In the genomic region with DNA sequence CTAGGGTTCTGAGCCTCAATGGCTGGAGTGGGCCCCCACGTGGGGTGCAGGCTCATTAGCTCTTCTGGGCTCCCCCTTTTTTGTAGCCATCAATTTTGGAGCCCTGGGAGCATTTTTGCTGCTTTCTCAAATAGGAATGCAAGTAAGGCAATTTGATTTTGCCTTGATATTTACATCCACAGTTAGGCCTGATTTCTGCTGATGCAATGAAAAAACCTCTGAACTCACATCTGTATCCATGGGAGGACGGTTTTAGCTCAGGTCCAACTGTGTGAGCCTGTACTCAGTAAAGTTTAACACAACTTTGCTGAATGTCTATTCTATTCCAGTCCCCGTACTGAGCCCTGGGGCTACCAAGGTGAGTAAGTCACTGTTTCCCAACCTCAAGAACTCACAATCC, we compare ENCODE assay signal across 37 cellular contexts.
"Had no signal": no experiment of that assay in that cellular context is flagged by ENCODE, and none has a peak within 500 bp of the region (broad histone marks: within the 10 kb centered on the region; RNA-seq: fewer than 3 reads in every experiment).

No MANE protein-coding gene starts in this region.

- H3K27me3 ChIP-seq: adrenal gland, body of pancreas, brain microvascular endothelial cell, breast epithelium had no signal

- H3K36me3 ChIP-seq: adrenal gland, brain microvascular endothelial cell, breast epithelium had no signal

- H3K4me3 Mint-ChIP-seq: activated B cell treated with CpG ODN at 0.5 μM for 24 hours; activated CD4-positive, alpha-beta memory T cell treated with anti-CD3 and anti-CD28 coated beads for 36 hours; activated CD4-positive, alpha-beta T cell treated with anti-CD3 and anti-CD28 coated beads, Interleukin-2, amount 10 ng/mL, durations not matched to agents 24 days and 14 days; activated CD8-positive, alpha-beta T cell treated with anti-CD3 and anti-CD28 coated beads for 36 hours; activated naive CD4-positive, alpha-beta T cell treated with anti-CD3 and anti-CD28 coated beads for 36 hours; activated naive CD8-positive, alpha-beta T cell treated with anti-CD3 and anti-CD28 coated beads for 36 hours; activated T-cell treated with anti-CD3 and anti-CD28 coated beads, Interleukin-2, amount 50 U/mL, for 4 hours; activated T-cell treated with anti-CD3 and anti-CD28 coated beads, Interleukin-2, amount 50 U/mL, for 72 hours; activated T-helper 1 cell treated with anti-CD3 and anti-CD28 coated beads, Interleukin-12 subunit alpha, Interleukin-12 subunit beta, Interleukin-2, Interleukin-4 antibody, amounts not matched to agents 30 ng/mL and 10 ng/mL and 1 ng/mL, durations not matched to agents 14 hours and 24 hours and 36 hours; activated T-helper 17 cell treated with anti-CD3 and anti-CD28 coated beads, Interleukin-2, amount 50 U/mL, for 72 hours; T-helper 1 cell treated with Interleukin-12 subunit alpha and Interleukin-12 subunit beta and Interleukin-4 antibody, amounts not matched to agents 30 μg/mL and 1 μg/mL, for 36 hours; T-helper 2 cell treated with Interferon-gamma antibody and Interleukin-4, amounts not matched to agents 5 μg/mL and 100 μg/mL, for 36 hours had no signal

- DNase-seq: activated B cell treated with CpG ODN at 0.5 μM for 24 hours; activated CD4-positive, alpha-beta memory T cell treated with anti-CD3 and anti-CD28 coated beads for 36 hours; activated CD4-positive, alpha-beta T cell treated with anti-CD3 and anti-CD28 coated beads for 4 hours; activated CD4-positive, alpha-beta T cell treated with anti-CD3 and anti-CD28 coated beads, Interleukin-2, amount 10 ng/mL, durations not matched to agents 24 days and 14 days; activated CD4-positive, alpha-beta T cell treated with anti-CD3 and anti-CD28 coated beads, Interleukin-2, amount 50 U/mL, for 1 hour; activated CD4-positive, alpha-beta T cell treated with anti-CD3 and anti-CD28 coated beads, Interleukin-2, amount 50 U/mL, for 4 hours; activated CD4-positive, CD25-positive, alpha-beta regulatory T cell treated with anti-CD3 and anti-CD28 coated beads, Interleukin-2, amount 50 U/mL, for 72 hours; activated CD8-positive, alpha-beta memory T cell treated with anti-CD3 and anti-CD28 coated beads, Interleukin-2, amount 50 U/mL, for 4 hours; activated CD8-positive, alpha-beta T cell treated with anti-CD3 and anti-CD28 coated beads for 36 hours; activated effector memory CD4-positive, alpha-beta T cell treated with anti-CD3 and anti-CD28 coated beads, Interleukin-2, amount 50 U/mL, for 16 hours; activated gamma-delta T cell treated with Interleukin-2 at 50 U/mL for 16 hours; activated naive CD4-positive, alpha-beta T cell; activated naive CD4-positive, alpha-beta T cell treated with anti-CD3 and anti-CD28 coated beads for 36 hours; activated naive CD4-positive, alpha-beta T cell treated with anti-CD3 and anti-CD28 coated beads, Interleukin-2, amount 50 U/mL, for 16 hours; activated naive CD8-positive, alpha-beta T cell treated with anti-CD3 and anti-CD28 coated beads for 36 hours; activated T-cell treated with anti-CD3 and anti-CD28 coated beads for 4 hours; activated T-cell treated with anti-CD3 and anti-CD28 coated beads, Interleukin-2, amount 50 U/mL, for 1 hour; activated T-cell treated with anti-CD3 and anti-CD28 coated beads, Interleukin-2, amount 50 U/mL, for 4 hours; activated T-cell treated with anti-CD3 and anti-CD28 coated beads, Interleukin-2, amount 50 U/mL, for 72 hours; adrenal gland; amniotic stem cell; aorta; body of pancreas; brain microvascular endothelial cell; central memory CD4-positive, alpha-beta T cell; T-helper 1 cell; T-helper 2 cell; T-helper 9 cell had no signal

- H3K36me3 Mint-ChIP-seq: activated CD4-positive, alpha-beta memory T cell treated with anti-CD3 and anti-CD28 coated beads for 36 hours; activated naive CD8-positive, alpha-beta T cell treated with anti-CD3 and anti-CD28 coated beads for 36 hours had no signal

- H3K4me3 ChIP-seq: adrenal gland, body of pancreas, breast epithelium had no signal

- H3K4me1 ChIP-seq: adrenal gland, breast epithelium had no signal

- ATAC-seq: activated CD8-positive, alpha-beta T cell treated with anti-CD3 and anti-CD28 coated beads for 36 hours; activated naive CD4-positive, alpha-beta T cell treated with anti-CD3 and anti-CD28 coated beads, Interleukin-2, amount 50 U/mL, for 72 hours; activated T-cell treated with anti-CD3 and anti-CD28 coated beads, Interleukin-2, amount 50 U/mL, for 4 hours; activated T-cell treated with anti-CD3 and anti-CD28 coated beads, Interleukin-2, amount 50 U/mL, for 72 hours; activated T-helper 17 cell treated with anti-CD3 and anti-CD28 coated beads, Interleukin-2, amount 50 U/mL, for 72 hours; body of pancreas had no signal

- FAIRE-seq: astrocyte, TTC549 had no signal

- H3K9me3 Mint-ChIP-seq: activated CD8-positive, alpha-beta T cell treated with anti-CD3 and anti-CD28 coated beads for 36 hours had no signal

- H3K27me3 Mint-ChIP-seq: activated B cell treated with CpG ODN at 0.5 μM for 24 hours; activated CD4-positive, alpha-beta memory T cell treated with anti-CD3 and anti-CD28 coated beads for 36 hours; activated CD4-positive, alpha-beta T cell treated with anti-CD3 and anti-CD28 coated beads, Interleukin-2, amount 10 ng/mL, durations not matched to agents 24 days and 14 days; activated CD8-positive, alpha-beta T cell treated with anti-CD3 and anti-CD28 coated beads for 36 hours; activated naive CD8-positive, alpha-beta T cell treated with anti-CD3 and anti-CD28 coated beads for 36 hours; activated T-helper 17 cell treated with anti-CD3 and anti-CD28 coated beads, Interleukin-2, amount 50 U/mL, for 72 hours had no signal

- H3K9me3 ChIP-seq: adrenal gland had no signal

- H3K27ac ChIP-seq: adrenal gland, body of pancreas, brain microvascular endothelial cell, breast epithelium, VCaP had no signal

- H3K4me1 Mint-ChIP-seq: activated B cell treated with CpG ODN at 0.5 μM for 24 hours; activated CD4-positive, alpha-beta T cell treated with anti-CD3 and anti-CD28 coated beads, Interleukin-2, amount 10 ng/mL, durations not matched to agents 24 days and 14 days; activated naive CD8-positive, alpha-beta T cell treated with anti-CD3 and anti-CD28 coated beads for 36 hours; activated T-helper 17 cell treated with anti-CD3 and anti-CD28 coated beads, Interleukin-2, amount 50 U/mL, for 72 hours had no signal

- H3K27ac Mint-ChIP-seq: activated B cell treated with CpG ODN at 0.5 μM for 24 hours; activated CD4-positive, alpha-beta memory T cell treated with anti-CD3 and anti-CD28 coated beads for 36 hours; activated CD4-positive, alpha-beta T cell treated with anti-CD3 and anti-CD28 coated beads, Interleukin-2, amount 10 ng/mL, durations not matched to agents 24 days and 14 days; activated CD8-positive, alpha-beta T cell treated with anti-CD3 and anti-CD28 coated beads for 36 hours; activated naive CD4-positive, alpha-beta T cell treated with anti-CD3 and anti-CD28 coated beads for 36 hours; activated naive CD4-positive, alpha-beta T cell treated with anti-CD3 and anti-CD28 coated beads, Interleukin-2, amount 50 U/mL, for 72 hours; activated naive CD8-positive, alpha-beta T cell treated with anti-CD3 and anti-CD28 coated beads for 36 hours; activated T-cell treated with anti-CD3 and anti-CD28 coated beads, Interleukin-2, amount 50 U/mL, for 72 hours; activated T-helper 1 cell treated with anti-CD3 and anti-CD28 coated beads, Interleukin-12 subunit alpha, Interleukin-12 subunit beta, Interleukin-2, Interleukin-4 antibody, amounts not matched to agents 30 ng/mL and 10 ng/mL and 1 ng/mL, durations not matched to agents 14 hours and 24 hours and 36 hours; activated T-helper 17 cell treated with anti-CD3 and anti-CD28 coated beads, Interleukin-2, amount 50 U/mL, for 72 hours; T-helper 1 cell treated with Interleukin-12 subunit alpha and Interleukin-12 subunit beta and Interleukin-4 antibody, amounts not matched to agents 30 μg/mL and 1 μg/mL, for 36 hours; T-helper 2 cell treated with Interferon-gamma antibody and Interleukin-4, amounts not matched to agents 5 μg/mL and 100 μg/mL, for 36 hours had no signal
